8 cellular contexts compared by ENCODE assay signal in genomic region chr17:36722121-36722902, GRCh38.
DNase-seq lines count a peak whose midpoint lies in the region; ATAC-seq and TF ChIP-seq lines count a peak whose summit lies in the region.

No MANE protein-coding gene starts in this region.

- peak; percentile 56 for ATAC-seq in HG02852 (IDR thresholded peaks at IDR 0.05; ENCODE audit: unreplicated experiment)

- no peak for TF ChIP-seq EP300 in esophagus muscularis mucosa (IDR thresholded peaks at IDR 0.05)

- DNase-seq in EL = peak; percentile 28
- peak; percentile 93 for DNase-seq in NCI-H748 treated with DMSO at 0.1 percent for 48 hours (lab: John Stamatoyannopoulos, UW)
- peak; percentile 77 for DNase-seq in activated T-cell treated with anti-CD3 and anti-CD28 coated beads for 24 hours (ENCODE audit: low read depth)
- no peak for DNase-seq in esophagus muscularis mucosa (ENCODE audit: extremely low spot score)
- DNase-seq in COLO829 (ENCODE audit: low spot score) = no peak

- TF ChIP-seq CTCF in esophagus muscularis mucosa (IDR thresholded peaks at IDR 0.05) (no peak), nephron (IDR thresholded peaks at IDR 0.05; ENCODE audit: unreplicated experiment in 3 of 3) (no peak)

- peaks cover 0 to 16% (median 0%) of the 10 kb centered on the region in 4 donors for H3K27me3 ChIP-seq in esophagus muscularis mucosa

- peak overlapping the region; percentile 23 to 83 (median 67) for H3K27ac Mint-ChIP-seq in nephron
- H3K27ac Mint-ChIP-seq in stimulated activated naive CD8-positive, alpha-beta T cell treated with anti-CD3 and anti-CD28 coated beads, Interleukin-15, Interleukin-2, amounts not matched to agents 100 ng/mL and 50 ng/mL, for 24 hours = peak overlapping the region; percentile 95

- H3K9me3 Mint-ChIP-seq in nephron = no peaks in the 10 kb centered on the region
- H3K9me3 Mint-ChIP-seq in stimulated activated naive CD8-positive, alpha-beta T cell treated with anti-CD3 and anti-CD28 coated beads, Interleukin-15, Interleukin-2, amounts not matched to agents 100 ng/mL and 50 ng/mL, for 24 hours = no peaks in the 10 kb centered on the region

- peaks cover 9% of the 10 kb centered on the region for H3K27me3 Mint-ChIP-seq in nephron (ENCODE audit: low read depth)
- no peaks in the 10 kb centered on the region for H3K27me3 Mint-ChIP-seq in stimulated activated naive CD8-positive, alpha-beta T cell treated with anti-CD3 and anti-CD28 coated beads, Interleukin-15, Interleukin-2, amounts not matched to agents 100 ng/mL and 50 ng/mL, for 24 hours

- H3K36me3 Mint-ChIP-seq in nephron (ENCODE audit: low read depth) = no peaks in the 10 kb centered on the region
- no peaks in the 10 kb centered on the region for H3K36me3 Mint-ChIP-seq in stimulated activated naive CD8-positive, alpha-beta T cell treated with anti-CD3 and anti-CD28 coated beads, Interleukin-15, Interleukin-2, amounts not matched to agents 100 ng/mL and 50 ng/mL, for 24 hours (ENCODE audit: low read depth)

- no peak for TF ChIP-seq POLR2A in esophagus muscularis mucosa (IDR thresholded peaks at IDR 0.05; ENCODE audit: low read depth)

- intact Hi-C loops in esophagus muscularis mucosa (cut with DNase I) = no loop called here

- peaks cover 0 to 18% (median 17%) of the 10 kb centered on the region in 4 donors for H3K4me1 ChIP-seq in esophagus muscularis mucosa

- H3K4me3 Mint-ChIP-seq in nephron = peak overlapping the region; percentile 77 to 80 (median 78)
- H3K4me3 Mint-ChIP-seq in stimulated activated naive CD8-positive, alpha-beta T cell treated with anti-CD3 and anti-CD28 coated beads, Interleukin-15, Interleukin-2, amounts not matched to agents 100 ng/mL and 50 ng/mL, for 24 hours = peak overlapping the region; percentile 81

- no peaks in the 10 kb centered on the region for H3K36me3 ChIP-seq in esophagus muscularis mucosa

- H3K4me1 Mint-ChIP-seq in nephron = peaks cover 6% of the 10 kb centered on the region
- peaks cover 59% of the 10 kb centered on the region for H3K4me1 Mint-ChIP-seq in stimulated activated naive CD8-positive, alpha-beta T cell treated with anti-CD3 and anti-CD28 coated beads, Interleukin-15, Interleukin-2, amounts not matched to agents 100 ng/mL and 50 ng/mL, for 24 hours (ENCODE audit: low read depth)

- H3K27ac ChIP-seq in esophagus muscularis mucosa (replicated peaks in 1 of 4) = peak overlapping the region in 2 of 4 donors; percentile 33 to 39

- peak overlapping the region; percentile 52 to 61 (median 59) for H3K4me3 ChIP-seq in esophagus muscularis mucosa

- no peaks in the 10 kb centered on the region for H3K9me3 ChIP-seq in esophagus muscularis mucosa

- WGBS in esophagus muscularis mucosa = 9% methylated on average over 23 of the region's 49 CpGs

Comparison
In these comparisons a context has a peak if more than half of its experiments do, and no peak if none do; other contexts are left out.
1. DNase-seq: peak in EL (single experiment), NCI-H748 treated with DMSO at 0.1 percent for 48 hours (single experiment) and activated T-cell treated with anti-CD3 and anti-CD28 coated beads for 24 hours (single experiment); none in esophagus muscularis mucosa (single experiment) and COLO829 (single experiment).